In the genomic region with DNA sequence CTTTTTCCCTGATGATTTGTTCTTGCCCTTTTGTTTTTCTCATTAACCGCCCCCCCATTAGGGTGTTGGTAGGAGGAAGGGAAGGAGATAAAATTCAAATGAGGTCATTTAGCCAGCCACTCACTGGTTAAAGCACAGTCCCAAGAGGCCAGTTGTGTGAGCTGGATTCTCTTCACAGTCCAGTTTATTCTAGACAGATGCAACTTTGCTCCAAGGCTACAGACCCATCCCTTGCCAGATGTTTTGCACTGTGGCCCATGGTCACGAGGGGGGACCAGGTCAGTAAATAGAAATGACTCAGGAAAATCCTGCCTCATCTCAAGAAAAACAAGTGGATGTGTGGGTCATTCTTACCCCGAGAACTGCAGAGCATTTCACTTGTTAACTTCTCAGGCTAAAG, we compare ENCODE assay signal across 16 cellular contexts. TPM values are rescaled to one million over a fixed set of nuclear protein-coding genes. Genes with fewer than 3 reads are reported as not detected.
DNase-seq lines count a peak whose midpoint lies in the region; ATAC-seq and TF ChIP-seq lines count a peak whose summit lies in the region.
"Had no signal": no experiment of that assay in that cellular context is flagged by ENCODE, and none has a peak within 500 bp of the region (broad histone marks: within the 10 kb centered on the region; RNA-seq: fewer than 3 reads in every experiment).

No MANE protein-coding gene starts in this region.

- intact Hi-C loops in colonic mucosa (cut with DNase I) (no loop called here), testis (cut with DNase I; ENCODE audit: low total_unique reads) (no loop called here)

- no peaks in the 10 kb centered on the region for H3K27me3 ChIP-seq in colonic mucosa
- H3K27me3 ChIP-seq in right atrium auricular region, result no peaks in the 10 kb centered on the region
- no peaks in the 10 kb centered on the region for H3K27me3 ChIP-seq in testis

- H3K36me3 ChIP-seq in colonic mucosa (no peaks in the 10 kb centered on the region), right atrium auricular region (no peaks in the 10 kb centered on the region), testis (ENCODE audit: low read depth, missing control alignments) (no peaks in the 10 kb centered on the region)
- H3K36me3 ChIP-seq: prostate gland, WERI-Rb-1 had no signal

- H3K9ac ChIP-seq in colonic mucosa (ENCODE audit: low read depth in 2 of 2, low read length in 2 of 2), result no peak overlapping the region

- H3K4me1 ChIP-seq in colonic mucosa (no peaks in the 10 kb centered on the region), right atrium auricular region (peaks cover 0 to 5% of the 10 kb centered on the region in 2 donors), testis (no peaks in the 10 kb centered on the region)
- H3K4me1 ChIP-seq: prostate gland had no signal

- DNase-seq in LHCN-M2 (ENCODE audit: low read depth) (peak; percentile 12), colonic mucosa (peak; percentile 20), right atrium auricular region (ENCODE audit: low spot score) (peak; percentile 63), testis (peak; percentile 40), Kasumi-1 (lab: John Stamatoyannopoulos, UW) (no peak), substantia nigra (lab: John Stamatoyannopoulos, UW) (no peak)
- DNase-seq in activated CD4-positive, alpha-beta T cell treated with anti-CD3 and anti-CD28 coated beads for 1 hour, result no peak
- DNase-seq: activated naive CD8-positive, alpha-beta T cell treated with anti-CD3 and anti-CD28 coated beads, Interleukin-2, amount 10 ng/mL, durations not matched to agents 7 days and 5 days; CD4-positive, CD25-positive, alpha-beta regulatory T cell; NCI-H1436 treated with DMSO at 0.1 percent for 48 hours; SIG-M5; stimulated activated CD4-positive, alpha-beta T cell treated with anti-CD3 and anti-CD28 coated beads, Interleukin-4, amount 100 ng/mL, for 4 hours; stimulated activated naive CD4-positive, alpha-beta T cell; WERI-Rb-1 had no signal

- H3K27ac ChIP-seq in colonic mucosa, result no peak overlapping the region
- H3K27ac ChIP-seq in right atrium auricular region, result peak overlapping the region in 1 of 2 donors; percentile 47
- no peak overlapping the region for H3K27ac ChIP-seq in testis
- no peak overlapping the region for H3K27ac ChIP-seq in substantia nigra (ENCODE audit: low read depth, low read length, poor library complexity, severe bottlenecking)
- H3K27ac ChIP-seq: prostate gland, WERI-Rb-1 had no signal

- no peaks in the 10 kb centered on the region for H3K9me3 ChIP-seq in colonic mucosa
- no peaks in the 10 kb centered on the region for H3K9me3 ChIP-seq in right atrium auricular region
- no peaks in the 10 kb centered on the region for H3K9me3 ChIP-seq in testis
- H3K9me3 ChIP-seq: prostate gland had no signal

- no peak for TF ChIP-seq POLR2A in testis (IDR thresholded peaks at IDR 0.05)

- TF ChIP-seq CTCF in colonic mucosa (IDR thresholded peaks at IDR 0.05) (no peak), right atrium auricular region (IDR thresholded peaks at IDR 0.05) (no peak), testis (IDR thresholded peaks at IDR 0.05) (no peak)

- ATAC-seq in esophagus mucosa, result no peak

- WGBS in testis, 2 donors, result 37 to 61% methylated on average over 2 to 3 of the region's 3 CpGs

- H3K4me3 ChIP-seq in colonic mucosa (no peak overlapping the region), right atrium auricular region (no peak overlapping the region), testis (no peak overlapping the region)
- H3K4me3 ChIP-seq: prostate gland had no signal

RNA-seq across cellular contexts. Expression of a gene that starts 20.5 kb away (rescaled TPM):
- not detected in 2 replicates for total RNA-seq in LHCN-M2 (2014; rRNA removed)
- polyA plus RNA-seq in LHCN-M2 (2012), result 0.02 TPM
- 1 to 10 TPM; 1.2 to 2.5 TPM for total RNA-seq in colonic mucosa
- total RNA-seq in right atrium auricular region, result 1 to 10 TPM; 1.6 to 4.9 TPM
- total RNA-seq in testis, result 1 to 10 TPM in 1 of 2 donors, under 1 TPM in 1; 0.74 to 1.5 TPM
- polyA plus RNA-seq in testis (ENCODE audit: insufficient read depth, low read depth, low replicate concordance), result 1.3 TPM
- total RNA-seq in esophagus mucosa, result 0.20 TPM
- total RNA-seq: activated naive CD8-positive, alpha-beta T cell treated with anti-CD3 and anti-CD28 coated beads, Interleukin-2, amount 10 ng/mL, durations not matched to agents 7 days and 5 days; CD4-positive, CD25-positive, alpha-beta regulatory T cell had no signal
- polyA plus RNA-seq: CD4-positive, CD25-positive, alpha-beta regulatory T cell had no signal

Comparison
In these comparisons a context has a peak if more than half of its experiments do, and no peak if none do; other contexts are left out.
1. DNase-seq: peak in LHCN-M2 (single experiment), colonic mucosa (single experiment), right atrium auricular region (single experiment) and testis (single experiment); none in Kasumi-1 (0 of 2), activated CD4-positive, alpha-beta T cell treated with anti-CD3 and anti-CD28 coated beads for 1 hour (single experiment) and substantia nigra (0 of 49).